In genomic region chr14:99982449-99983250, GRCh38 we compare ENCODE assay signal across 8 cellular contexts.
DNase-seq lines count a peak whose midpoint lies in the region; ATAC-seq and TF ChIP-seq lines count a peak whose summit lies in the region.

No MANE protein-coding gene starts in this region.

- H3K4me1 ChIP-seq in HCT116 (ENCODE audit: control insufficient read depth in 1 of 2, insufficient read depth in 2 of 2, low read length in 2 of 2) (no peaks in the 10 kb centered on the region), ascending aorta (no peaks in the 10 kb centered on the region)

- H3K9ac ChIP-seq in HCT116 (ENCODE audit: low read length), result no peak overlapping the region

- H3K27ac ChIP-seq in HCT116 (ENCODE audit: low read depth, low read length), result no peak overlapping the region
- H3K27ac ChIP-seq in ascending aorta, result no peak overlapping the region

- H4K20me1 ChIP-seq in HCT116 (ENCODE audit: insufficient read depth), result no peaks in the 10 kb centered on the region

- RAD21 ChIA-PET in HCT116 (lab: Charles Lee; ENCODE audit: low non-redundant PET in 1 of 2, low total read pairs in 2 of 2, uncharacterized antibody in 2 of 2, unreplicated experiment in 2 of 2), result interaction anchor here (1.3 to 1.6 kb wide), 2 partner anchors 89 to 211 kb away, joined by 3 to 4 read pairs; no protein-coding TSS in a partner anchor

- no peak overlapping the region for H3K4me2 ChIP-seq in HCT116 (ENCODE audit: low read length)

- H3K79me2 ChIP-seq in HCT116 (ENCODE audit: insufficient read depth, low read length), result no peaks in the 10 kb centered on the region

- H2AFZ ChIP-seq in HCT116 (ENCODE audit: low read depth, low read length, poor library complexity, severe bottlenecking), result peak overlapping the region; percentile 52

- intact Hi-C loops in HCT116 (cut with micrococcal nuclease), result loop anchor here (1.0 to 2.0 kb wide), 3 partner anchors 42 to 211 kb away; no protein-coding TSS in a partner anchor
- intact Hi-C loops in ascending aorta (cut with DNase I), result loop anchor here (1.0 to 5.0 kb wide), 4 partner anchors 50 to 395 kb away; partner anchors contain the start of gene WDR25

- no peak for TF ChIP-seq POLR2A in HCT116 (IDR thresholded peaks at IDR 0.05; ENCODE audit: borderline replicate concordance, extremely low read depth, insufficient read depth, insufficient read length)

- peaks cover 10% of the 10 kb centered on the region for H3K4me1 Mint-ChIP-seq in T-helper 17 cell

- CTCF ChIA-PET in HCT116 (lab: Charles Lee), result interaction anchor here (1.0 to 4.7 kb wide), 5 partner anchors 42 to 210 kb away, joined by 3 to 27 read pairs (median 4); no protein-coding TSS in a partner anchor

- H3K9me3 ChIP-seq in HCT116 (ENCODE audit: control insufficient read depth in 1 of 2, insufficient read depth in 1 of 2, low read depth in 1 of 2, low read length in 2 of 2), result no peaks in the 10 kb centered on the region
- no peaks in the 10 kb centered on the region for H3K9me3 ChIP-seq in T-helper 17 cell (ENCODE audit: control insufficient read depth, low read length, poor library complexity, severe bottlenecking)
- no peaks in the 10 kb centered on the region for H3K9me3 ChIP-seq in ascending aorta

- ATAC-seq in HCT116 (peak; percentile 96), T-helper 17 cell (peak; percentile 99), HG03159 (IDR thresholded peaks at IDR 0.05; ENCODE audit: unreplicated experiment) (no peak)

- peak; percentile 87 for TF ChIP-seq RAD21 in HCT116 (IDR thresholded peaks at IDR 0.05; ENCODE audit: low read depth)

- H3K27me3 ChIP-seq in HCT116 (ENCODE audit: insufficient read depth, low read length) (no peaks in the 10 kb centered on the region), ascending aorta (no peaks in the 10 kb centered on the region)

- H3K9me2 ChIP-seq in HCT116 (ENCODE audit: insufficient read depth), result no peaks in the 10 kb centered on the region

- no peaks in the 10 kb centered on the region for H3K36me3 Mint-ChIP-seq in T-helper 17 cell (ENCODE audit: low read depth)

- H3K36me3 ChIP-seq in HCT116 (ENCODE audit: control insufficient read depth in 1 of 2, insufficient read depth in 2 of 2, low read length in 2 of 2) (no peaks in the 10 kb centered on the region), ascending aorta (no peaks in the 10 kb centered on the region)

- peak; percentile 79 to 92 (median 87) for TF ChIP-seq CTCF in HCT116 (IDR thresholded peaks at IDR 0.05 in 2 of 3, conservative IDR thresholded peaks at IDR 0.05 in 1 of 3; ENCODE audit: borderline replicate concordance in 1 of 3, insufficient read depth in 1 of 3, low read depth in 2 of 3, low read length in 2 of 3)
- peak; percentile 71 to 86 (median 85) for TF ChIP-seq CTCF in ascending aorta (IDR thresholded peaks at IDR 0.05)

- DNase-seq in EL (peak; percentile 66), HCT116 (ENCODE audit: low read depth, low spot score) (peak; percentile 34), NCI-H1417 treated with DMSO at 0.1 percent for 48 hours (lab: John Stamatoyannopoulos, UW) (peak; percentile 30), T-helper 17 cell (peak; percentile 35 to 53 (median 48)), ascending aorta (ENCODE audit: low spot score in 2 of 2) (peak in 1 of 2 donors; percentile 69), hepatic stellate cell (ENCODE audit: low spot score) (peak; percentile 64)
- DNase-seq in stimulated activated CD4-positive, alpha-beta T cell treated with anti-CD3 and anti-CD28 coated beads, Interleukin-12 subunit alpha, Interleukin-12 subunit beta, amount 100 ng/mL, for 24 hours (ENCODE audit: low read depth in 2 of 2), result peak; percentile 28 to 36

- H3K4me3 Mint-ChIP-seq in T-helper 17 cell, result no peak overlapping the region

- no TSS peak for BruUV-seq in HCT116 (replicated peaks; lab: Mats Ljungman, UMichigan)

- peak overlapping the region; percentile 3 for H3K27ac Mint-ChIP-seq in T-helper 17 cell

- H3K27me3 Mint-ChIP-seq in T-helper 17 cell, result no peaks in the 10 kb centered on the region

- H3K4me3 ChIP-seq in HCT116 (replicated peaks in 1 of 2; ENCODE audit: low read depth in 1 of 2, low read length in 2 of 2), result no peak overlapping the region
- H3K4me3 ChIP-seq in ascending aorta, result no peak overlapping the region

- POLR2A ChIA-PET in HCT116 (lab: Charles Lee), result interaction anchor here (1.4 kb wide), 1 partner anchor 210 kb away, joined by 4 read pairs; no protein-coding TSS in a partner anchor

TF ChIP-seq in HCT116, 20 proteins besides CTCF, POLR2A, EP300 and RAD21:
- TF ChIP-seq EZH2 (IDR thresholded peaks at IDR 0.05) (no peak), ZNF274 (IDR thresholded peaks at IDR 0.05; ENCODE audit: low read depth, low read length) (no peak), SIN3A (IDR thresholded peaks at IDR 0.05; ENCODE audit: low read depth) (no peak), ZFX (IDR thresholded peaks at IDR 0.05) (no peak), CEBPB (IDR thresholded peaks at IDR 0.05; ENCODE audit: low read depth) (no peak), ELF1 (IDR thresholded peaks at IDR 0.05; ENCODE audit: borderline replicate concordance, low read depth) (no peak)
- TF ChIP-seq, protein P1, sequence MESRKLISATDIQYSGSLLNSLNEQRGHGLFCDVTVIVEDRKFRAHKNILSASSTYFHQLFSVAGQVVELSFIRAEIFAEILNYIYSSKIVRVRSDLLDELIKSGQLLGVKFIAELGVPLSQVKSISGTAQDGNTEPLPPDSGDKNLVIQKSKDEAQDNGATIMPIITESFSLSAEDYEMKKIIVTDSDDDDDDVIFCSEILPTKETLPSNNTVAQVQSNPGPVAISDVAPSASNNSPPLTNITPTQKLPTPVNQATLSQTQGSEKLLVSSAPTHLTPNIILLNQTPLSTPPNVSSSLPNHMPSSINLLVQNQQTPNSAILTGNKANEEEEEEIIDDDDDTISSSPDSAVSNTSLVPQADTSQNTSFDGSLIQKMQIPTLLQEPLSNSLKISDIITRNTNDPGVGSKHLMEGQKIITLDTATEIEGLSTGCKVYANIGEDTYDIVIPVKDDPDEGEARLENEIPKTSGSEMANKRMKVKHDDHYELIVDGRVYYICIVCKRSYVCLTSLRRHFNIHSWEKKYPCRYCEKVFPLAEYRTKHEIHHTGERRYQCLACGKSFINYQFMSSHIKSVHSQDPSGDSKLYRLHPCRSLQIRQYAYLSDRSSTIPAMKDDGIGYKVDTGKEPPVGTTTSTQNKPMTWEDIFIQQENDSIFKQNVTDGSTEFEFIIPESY (IDR thresholded peaks at IDR 0.05; ENCODE audit: extremely low read depth, insufficient replicate concordance, low read length), result no peak
